ENCODE assay signal across 1 cellular context in genomic region chr9:127763918-127764384, GRCh38.
TF ChIP-seq lines count a peak whose summit lies in the region.

No MANE protein-coding gene starts in this region.

TF ChIP-seq in HepG2, 621 proteins besides CTCF, POLR2A, EP300 and RAD21:
- 0 out of 2 replicates have a peak, but pooled peaks have one; percentile 18 for TF ChIP-seq ERF (CRISPR knock-in tag; IDR thresholded peaks at IDR 0.05)
- peak; percentile 28; the same call in 1 of the 2 replicates for TF ChIP-seq ZNF687 (CRISPR knock-in tag; IDR thresholded peaks at IDR 0.05)
- TF ChIP-seq STAG1 (CRISPR knock-in tag; IDR thresholded peaks at IDR 0.05), result peak; percentile 74
- TF ChIP-seq ARID2 (CRISPR knock-in tag; IDR thresholded peaks at IDR 0.05; ENCODE audit: borderline replicate concordance), result no peak
- TF ChIP-seq SMC3 (IDR thresholded peaks at IDR 0.05; ENCODE audit: low read length), result peak; percentile 69
